Comparison of ENCODE assay signal across 17 cellular contexts in the genomic region with DNA sequence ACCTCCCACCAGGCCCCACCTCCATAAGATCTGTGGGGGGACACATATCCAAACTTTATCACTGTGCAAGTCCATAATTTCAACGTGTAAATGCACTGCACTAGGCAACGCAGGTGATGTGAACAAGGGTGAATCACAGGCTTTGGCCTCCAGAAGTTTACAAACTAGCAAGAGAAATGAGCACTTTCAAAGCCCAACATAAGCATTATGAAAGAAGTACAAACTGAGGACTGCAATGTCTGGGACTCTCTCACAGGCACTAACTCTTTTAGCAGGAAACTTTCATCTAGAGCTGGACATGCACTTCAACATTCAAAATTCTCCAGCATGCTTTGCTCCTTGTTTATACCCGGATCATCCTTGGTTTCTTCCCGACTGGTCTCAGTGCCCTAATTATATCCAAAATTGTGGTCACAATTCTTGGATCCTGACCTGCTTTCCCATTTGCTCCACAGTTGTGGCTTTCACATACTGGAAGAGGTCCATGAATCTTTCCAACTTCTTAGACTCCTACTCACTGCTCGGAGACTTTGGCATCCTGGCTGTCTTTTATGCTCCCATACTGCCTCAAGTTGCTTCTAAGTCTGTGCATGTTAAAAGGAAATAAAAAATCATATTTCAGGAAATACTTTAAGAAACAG. TPM values are rescaled to one million over a fixed set of nuclear protein-coding genes. Genes with fewer than 3 reads are reported as not detected.
DNase-seq lines count a peak whose midpoint lies in the region; ATAC-seq and TF ChIP-seq lines count a peak whose summit lies in the region.
"Had no signal": no experiment of that assay in that cellular context is flagged by ENCODE, and none has a peak within 500 bp of the region (broad histone marks: within the 10 kb centered on the region; RNA-seq: fewer than 3 reads in every experiment).

No MANE protein-coding gene starts in this region.

- POLR2A ChIA-PET in activated CD8-positive, alpha-beta T cell treated with anti-CD3 and anti-CD28 coated beads, Interleukin-2, amount 10 ng/mL, durations not matched to agents 7 days and 5 days (lab: Charles Lee) = no interaction called here

- in situ Hi-C loops in astrocyte of the cerebellum (cut with HindIII; ENCODE audit: low sequenced_read_pairs) = no loop called here

- no peaks in the 10 kb centered on the region for H3K9me3 ChIP-seq in gastroesophageal sphincter
- H3K9me3 ChIP-seq: BLaER1 treated with 17β-estradiol and CSF1 and Interleukin-3, amounts not matched to agents 10 nM and 100 nM had no signal

- H3K4me3 Mint-ChIP-seq in activated CD8-positive, alpha-beta T cell treated with anti-CD3 and anti-CD28 coated beads, Interleukin-2, amount 10 ng/mL, durations not matched to agents 7 days and 5 days = no peak overlapping the region
- H3K4me3 Mint-ChIP-seq: activated CD4-positive, alpha-beta T cell treated with anti-CD3 and anti-CD28 coated beads for 36 hours; naive B cell had no signal

- no peaks in the 10 kb centered on the region for H3K4me1 Mint-ChIP-seq in activated CD8-positive, alpha-beta T cell treated with anti-CD3 and anti-CD28 coated beads, Interleukin-2, amount 10 ng/mL, durations not matched to agents 7 days and 5 days (ENCODE audit: low read depth)
- H3K4me1 Mint-ChIP-seq: activated CD4-positive, alpha-beta T cell treated with anti-CD3 and anti-CD28 coated beads for 36 hours; naive B cell had no signal

- no peaks in the 10 kb centered on the region for H3K27me3 ChIP-seq in gastroesophageal sphincter
- H3K27me3 ChIP-seq: BLaER1 treated with 17β-estradiol and CSF1 and Interleukin-3, amounts not matched to agents 10 nM and 100 nM had no signal

- H3K36me3 Mint-ChIP-seq in activated CD8-positive, alpha-beta T cell treated with anti-CD3 and anti-CD28 coated beads, Interleukin-2, amount 10 ng/mL, durations not matched to agents 7 days and 5 days (ENCODE audit: low read depth) = no peaks in the 10 kb centered on the region
- H3K36me3 Mint-ChIP-seq: naive B cell had no signal

- H3K9me3 Mint-ChIP-seq in activated CD8-positive, alpha-beta T cell treated with anti-CD3 and anti-CD28 coated beads, Interleukin-2, amount 10 ng/mL, durations not matched to agents 7 days and 5 days (ENCODE audit: insufficient read depth) = no peaks in the 10 kb centered on the region
- H3K9me3 Mint-ChIP-seq: naive B cell had no signal

- ATAC-seq in gastroesophageal sphincter (peak; percentile 57), sciatic nerve (peak; percentile 84), HG02798 (IDR thresholded peaks at IDR 0.05; ENCODE audit: poor library complexity, unreplicated experiment) (no peak), GM21529 (IDR thresholded peaks at IDR 0.05; ENCODE audit: unreplicated experiment) (no peak)
- no peak for ATAC-seq in activated CD8-positive, alpha-beta T cell treated with anti-CD3 and anti-CD28 coated beads, Interleukin-2, amount 10 ng/mL, durations not matched to agents 7 days and 5 days
- ATAC-seq: activated CD4-positive, alpha-beta T cell treated with anti-CD3 and anti-CD28 coated beads for 36 hours had no signal

- intact Hi-C loops in sciatic nerve (cut with DNase I) = no loop called here

- H3K27me3 Mint-ChIP-seq in activated CD8-positive, alpha-beta T cell treated with anti-CD3 and anti-CD28 coated beads, Interleukin-2, amount 10 ng/mL, durations not matched to agents 7 days and 5 days (ENCODE audit: low read depth) = peaks cover 6% of the 10 kb centered on the region

- H3K27ac ChIP-seq in gastroesophageal sphincter = peak overlapping the region in 1 of 4 donors; percentile 9
- H3K27ac ChIP-seq: BLaER1 treated with 17β-estradiol and CSF1 and Interleukin-3, amounts not matched to agents 10 nM and 100 nM had no signal

- TF ChIP-seq EP300 in gastroesophageal sphincter (IDR thresholded peaks at IDR 0.05) = no peak

- no peaks in the 10 kb centered on the region for H3K4me1 ChIP-seq in gastroesophageal sphincter

- TF ChIP-seq CTCF in astrocyte of the cerebellum (IDR thresholded peaks at IDR 0.05; ENCODE audit: low read depth, low read length, missing control alignments) (no peak), gastroesophageal sphincter (IDR thresholded peaks at IDR 0.05) (no peak)

- TF ChIP-seq POLR2A in gastroesophageal sphincter (IDR thresholded peaks at IDR 0.05) = no peak

- H3K4me3 ChIP-seq in astrocyte of the cerebellum (ENCODE audit: low read depth, low read length) (no peak overlapping the region), gastroesophageal sphincter (no peak overlapping the region)
- H3K4me3 ChIP-seq: BLaER1 treated with 17β-estradiol and CSF1 and Interleukin-3, amounts not matched to agents 10 nM and 100 nM had no signal

- WGBS in gastroesophageal sphincter (ENCODE audit: low coverage in 1 of 2), 2 donors = 46 to 54% methylated on average over 5 of the region's 5 CpGs

- DNase-seq in EL = peak; percentile 6
- peak; percentile 88 for DNase-seq in astrocyte of the cerebellum (ENCODE audit: low read depth)
- DNase-seq in sciatic nerve (ENCODE audit: low spot score) = no peak
- DNase-seq in activated CD8-positive, alpha-beta T cell treated with anti-CD3 and anti-CD28 coated beads, Interleukin-2, amount 10 ng/mL, durations not matched to agents 7 days and 5 days = no peak
- no peak for DNase-seq in DMS153 (lab: John Stamatoyannopoulos, UW)
- DNase-seq: activated CD4-positive, alpha-beta T cell treated with anti-CD3 and anti-CD28 coated beads for 36 hours; activated naive CD4-positive, alpha-beta T cell treated with Interleukin-2 at 50 U/mL for 16 hours; naive B cell; NCI-H1436; NCI-H2227 treated with DMSO at 0.1 percent for 48 hours; SHP77; substantia nigra; T-helper 9 cell had no signal

- no peak overlapping the region for H3K27ac Mint-ChIP-seq in activated CD8-positive, alpha-beta T cell treated with anti-CD3 and anti-CD28 coated beads, Interleukin-2, amount 10 ng/mL, durations not matched to agents 7 days and 5 days
- H3K27ac Mint-ChIP-seq: activated CD4-positive, alpha-beta T cell treated with anti-CD3 and anti-CD28 coated beads for 36 hours; naive B cell had no signal

- no peaks in the 10 kb centered on the region for H3K36me3 ChIP-seq in gastroesophageal sphincter
- H3K36me3 ChIP-seq: BLaER1 treated with 17β-estradiol and CSF1 and Interleukin-3, amounts not matched to agents 10 nM and 100 nM had no signal

- CTCF ChIA-PET in activated CD8-positive, alpha-beta T cell treated with anti-CD3 and anti-CD28 coated beads, Interleukin-2, amount 10 ng/mL, durations not matched to agents 7 days and 5 days (lab: Charles Lee) = no interaction called here

RNA-seq across cellular contexts. Expression of a gene that starts 44.9 kb away (rescaled TPM):
- total RNA-seq in gastroesophageal sphincter (10 to 100 TPM; 63.0 to 97.7 (median 69.2) TPM), sciatic nerve (69.6 TPM)
- total RNA-seq in activated CD8-positive, alpha-beta T cell treated with anti-CD3 and anti-CD28 coated beads, Interleukin-2, amount 10 ng/mL, durations not matched to agents 7 days and 5 days = 10 to 100 TPM; 87.5 to 90.8 TPM

RNA-seq across cellular contexts. Expression of a gene that starts 48.1 kb away (rescaled TPM):
- total RNA-seq in gastroesophageal sphincter (10 to 100 TPM; 39.0 to 85.2 (median 57.7) TPM), sciatic nerve (117 TPM)
- total RNA-seq in activated CD8-positive, alpha-beta T cell treated with anti-CD3 and anti-CD28 coated beads, Interleukin-2, amount 10 ng/mL, durations not matched to agents 7 days and 5 days = 1 to 10 TPM; 1.0 to 2.2 TPM

Comparison
In these comparisons a context has a peak if more than half of its experiments do, and no peak if none do; other contexts are left out.
1. DNase-seq: peak in EL (single experiment) and astrocyte of the cerebellum (single experiment); none in sciatic nerve (single experiment), activated CD8-positive, alpha-beta T cell treated with anti-CD3 and anti-CD28 coated beads, Interleukin-2, amount 10 ng/mL, durations not matched to agents 7 days and 5 days (single experiment) and DMS153 (single experiment).
2. ATAC-seq: peak in gastroesophageal sphincter (single experiment) and sciatic nerve (single experiment); none in HG02798 (single experiment), activated CD8-positive, alpha-beta T cell treated with anti-CD3 and anti-CD28 coated beads, Interleukin-2, amount 10 ng/mL, durations not matched to agents 7 days and 5 days (single experiment) and GM21529 (single experiment).
3. RNA of a gene that starts 48.1 kb away (total RNA-seq): 117 TPM in sciatic nerve (single experiment) and 39.0 to 85.2 TPM in gastroesophageal sphincter; 1.0 to 2.2 TPM in activated CD8-positive, alpha-beta T cell treated with anti-CD3 and anti-CD28 coated beads, Interleukin-2, amount 10 ng/mL, durations not matched to agents 7 days and 5 days; every median in the first group is over 10 times any median in the second.